27 cellular contexts compared by ENCODE assay signal in the genomic region with DNA sequence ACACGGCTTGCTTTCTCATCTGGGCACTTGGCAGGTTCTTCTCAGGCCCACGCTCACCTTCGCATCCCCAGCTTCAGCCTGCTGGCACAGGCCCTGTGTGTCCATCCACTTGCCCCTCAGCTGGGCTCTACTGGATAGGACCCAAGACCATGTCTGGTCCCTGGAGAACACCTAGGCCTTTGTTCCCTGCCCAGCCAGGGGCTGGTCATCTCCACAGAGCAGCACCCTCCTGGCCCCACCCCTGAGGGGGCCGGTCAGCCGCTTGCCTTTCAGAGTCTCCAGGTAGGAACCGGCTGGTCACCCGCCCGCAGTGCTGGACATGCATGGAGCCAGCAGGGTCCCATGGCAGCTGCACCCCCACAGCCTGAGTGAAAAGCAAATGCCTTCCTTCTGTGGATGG.
"Had no signal": no experiment of that assay in that cellular context is flagged by ENCODE, and none has a peak within 500 bp of the region (broad histone marks: within the 10 kb centered on the region; RNA-seq: fewer than 3 reads in every experiment).

No MANE protein-coding gene starts in this region.

- H3K27me3 Mint-ChIP-seq: activated CD4-positive, alpha-beta memory T cell treated with anti-CD3 and anti-CD28 coated beads for 36 hours; activated CD4-positive, alpha-beta T cell treated with anti-CD3 and anti-CD28 coated beads for 36 hours; activated CD4-positive, alpha-beta T cell treated with anti-CD3 and anti-CD28 coated beads, Interleukin-2, amount 10 ng/mL, durations not matched to agents 24 days and 14 days; activated naive CD8-positive, alpha-beta T cell; activated T-cell treated with anti-CD3 and anti-CD28 coated beads, Interleukin-2, amount 50 U/mL, for 24 hours had no signal

- H3K27ac Mint-ChIP-seq: activated CD4-positive, alpha-beta memory T cell treated with anti-CD3 and anti-CD28 coated beads for 36 hours; activated CD4-positive, alpha-beta T cell treated with anti-CD3 and anti-CD28 coated beads for 36 hours; activated CD4-positive, alpha-beta T cell treated with anti-CD3 and anti-CD28 coated beads, Interleukin-2, amount 10 ng/mL, durations not matched to agents 24 days and 14 days; activated CD8-positive, alpha-beta T cell treated with anti-CD3 and anti-CD28 coated beads, Interleukin-2, amount 10 ng/mL, durations not matched to agents 7 days and 5 days; activated naive CD8-positive, alpha-beta T cell; activated T-cell treated with anti-CD3 and anti-CD28 coated beads, Interleukin-2, amount 50 U/mL, for 24 hours; activated T-cell treated with anti-CD3 and anti-CD28 coated beads, Interleukin-2, amount 50 U/mL, for 72 hours; endodermal cell had no signal

- H3K36me3 Mint-ChIP-seq: activated CD4-positive, alpha-beta memory T cell treated with anti-CD3 and anti-CD28 coated beads for 36 hours; activated naive CD8-positive, alpha-beta T cell had no signal

- H3K9me3 Mint-ChIP-seq: activated CD4-positive, alpha-beta memory T cell treated with anti-CD3 and anti-CD28 coated beads for 36 hours; activated CD4-positive, alpha-beta T cell treated with anti-CD3 and anti-CD28 coated beads, Interleukin-2, amount 10 ng/mL, durations not matched to agents 24 days and 14 days; activated T-cell treated with anti-CD3 and anti-CD28 coated beads, Interleukin-2, amount 50 U/mL, for 24 hours; activated T-cell treated with anti-CD3 and anti-CD28 coated beads, Interleukin-2, amount 50 U/mL, for 72 hours; central memory CD8-positive, alpha-beta T cell had no signal

- DNase-seq: activated CD4-positive, alpha-beta memory T cell treated with anti-CD3 and anti-CD28 coated beads for 36 hours; activated CD4-positive, alpha-beta T cell treated with anti-CD3 and anti-CD28 coated beads for 36 hours; activated CD4-positive, alpha-beta T cell treated with anti-CD3 and anti-CD28 coated beads, Interleukin-2, amount 10 ng/mL, durations not matched to agents 24 days and 14 days; activated CD4-positive, CD25-positive, alpha-beta regulatory T cell; activated CD4-positive, CD25-positive, alpha-beta regulatory T cell treated with anti-CD3 and anti-CD28 coated beads, Interleukin-2, amount 50 U/mL, for 72 hours; activated CD8-positive, alpha-beta memory T cell treated with anti-CD3 and anti-CD28 coated beads, Interleukin-2, amount 50 U/mL, for 48 hours; activated CD8-positive, alpha-beta T cell treated with anti-CD3 and anti-CD28 coated beads, Interleukin-2, amount 10 ng/mL, durations not matched to agents 7 days and 5 days; activated gamma-delta T cell; activated naive CD4-positive, alpha-beta T cell; activated naive CD4-positive, alpha-beta T cell treated with anti-CD3 and anti-CD28 coated beads, Interleukin-2, amount 50 U/mL, for 16 hours; activated T-cell treated with anti-CD3 and anti-CD28 coated beads for 4 hours; activated T-cell treated with anti-CD3 and anti-CD28 coated beads, Interleukin-2, amount 50 U/mL, for 24 hours; activated T-cell treated with anti-CD3 and anti-CD28 coated beads, Interleukin-2, amount 50 U/mL, for 72 hours; amniotic stem cell; anterior cingulate cortex; brain microvascular endothelial cell; cortex of kidney; dermis blood vessel endothelial cell; effector CD4-positive, alpha-beta T cell; endodermal cell; foreskin fibroblast; gastrocnemius medialis; glutamatergic neuron; heart left ventricle; T-helper 2 cell had no signal

- H3K4me3 Mint-ChIP-seq: activated CD4-positive, alpha-beta memory T cell treated with anti-CD3 and anti-CD28 coated beads for 36 hours; activated CD4-positive, alpha-beta T cell treated with anti-CD3 and anti-CD28 coated beads for 36 hours; activated CD4-positive, alpha-beta T cell treated with anti-CD3 and anti-CD28 coated beads, Interleukin-2, amount 10 ng/mL, durations not matched to agents 24 days and 14 days; activated CD8-positive, alpha-beta T cell treated with anti-CD3 and anti-CD28 coated beads, Interleukin-2, amount 10 ng/mL, durations not matched to agents 7 days and 5 days; activated naive CD8-positive, alpha-beta T cell; activated T-cell treated with anti-CD3 and anti-CD28 coated beads, Interleukin-2, amount 50 U/mL, for 24 hours; activated T-cell treated with anti-CD3 and anti-CD28 coated beads, Interleukin-2, amount 50 U/mL, for 72 hours; central memory CD8-positive, alpha-beta T cell; endodermal cell had no signal

- H3K27me3 ChIP-seq: brain microvascular endothelial cell, heart left ventricle had no signal

- H3K4me1 Mint-ChIP-seq: activated CD4-positive, alpha-beta T cell treated with anti-CD3 and anti-CD28 coated beads for 36 hours; activated CD4-positive, alpha-beta T cell treated with anti-CD3 and anti-CD28 coated beads, Interleukin-2, amount 10 ng/mL, durations not matched to agents 24 days and 14 days; central memory CD8-positive, alpha-beta T cell; endodermal cell had no signal

- H3K36me3 ChIP-seq: brain microvascular endothelial cell, gastrocnemius medialis, heart left ventricle had no signal

- H3K27ac ChIP-seq: brain microvascular endothelial cell, gastrocnemius medialis, heart left ventricle had no signal

- H3K9me3 ChIP-seq: gastrocnemius medialis, heart left ventricle had no signal

- H3K4me3 ChIP-seq: gastrocnemius medialis, heart left ventricle had no signal
